In the genomic region with DNA sequence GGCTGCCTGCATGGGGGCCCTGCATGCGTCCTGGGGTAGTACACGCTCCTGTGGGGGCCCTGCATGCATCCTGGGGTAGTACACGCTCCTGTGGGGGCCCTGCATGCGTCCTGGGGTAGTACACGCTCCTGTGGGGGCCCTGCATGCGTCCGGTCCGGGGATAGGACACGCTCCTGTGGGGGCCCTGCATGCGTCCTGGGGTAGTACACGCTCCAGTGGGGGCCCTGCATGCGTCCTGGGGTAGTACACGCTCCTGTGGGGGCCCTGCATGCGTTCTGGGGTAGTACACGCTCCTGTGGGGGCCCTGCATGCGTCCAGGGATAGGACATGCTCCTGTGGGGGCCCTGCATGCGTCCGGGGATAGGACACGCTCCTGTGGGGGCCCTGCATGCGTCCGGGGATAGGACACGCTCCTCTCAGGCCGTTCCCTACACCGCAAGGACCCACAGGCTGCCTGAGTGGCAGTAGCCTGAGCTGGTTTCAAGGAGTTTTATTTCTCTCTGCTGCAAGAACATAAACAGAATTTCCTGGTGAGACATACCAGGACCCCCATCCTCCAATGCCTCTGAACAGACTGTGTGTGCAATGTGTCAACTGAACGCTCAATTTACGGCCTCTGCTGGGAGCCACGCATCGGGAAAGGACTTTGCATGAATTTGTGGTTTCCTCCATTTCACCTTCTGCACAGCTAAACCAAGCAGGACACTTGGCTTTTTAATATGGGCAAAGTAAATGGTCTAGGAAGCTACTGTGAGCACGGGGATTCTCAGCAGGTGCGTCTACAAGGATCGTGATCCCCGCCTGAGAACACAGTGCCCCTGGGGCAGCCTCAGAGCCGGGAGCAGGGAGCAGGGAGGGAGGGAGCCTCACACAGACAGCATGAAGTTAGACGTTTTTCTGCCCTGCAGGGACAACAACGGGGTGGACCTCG, we compare ENCODE assay signal across 1 cellular context.
TF ChIP-seq lines count a peak whose summit lies in the region.

No MANE protein-coding gene starts in this region.

TF ChIP-seq in HEK293, 187 proteins besides CTCF, POLR2A, EP300 and RAD21 (continued from another document):
- TF ChIP-seq, protein P1, sequence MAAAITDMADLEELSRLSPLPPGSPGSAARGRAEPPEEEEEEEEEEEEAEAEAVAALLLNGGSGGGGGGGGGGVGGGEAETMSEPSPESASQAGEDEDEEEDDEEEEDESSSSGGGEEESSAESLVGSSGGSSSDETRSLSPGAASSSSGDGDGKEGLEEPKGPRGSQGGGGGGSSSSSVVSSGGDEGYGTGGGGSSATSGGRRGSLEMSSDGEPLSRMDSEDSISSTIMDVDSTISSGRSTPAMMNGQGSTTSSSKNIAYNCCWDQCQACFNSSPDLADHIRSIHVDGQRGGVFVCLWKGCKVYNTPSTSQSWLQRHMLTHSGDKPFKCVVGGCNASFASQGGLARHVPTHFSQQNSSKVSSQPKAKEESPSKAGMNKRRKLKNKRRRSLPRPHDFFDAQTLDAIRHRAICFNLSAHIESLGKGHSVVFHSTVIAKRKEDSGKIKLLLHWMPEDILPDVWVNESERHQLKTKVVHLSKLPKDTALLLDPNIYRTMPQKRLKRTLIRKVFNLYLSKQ (tag by site-specific recombination; IDR thresholded peaks at IDR 0.05; ENCODE audit: borderline replicate concordance) = no peak
- TF ChIP-seq KLF10 (tag by site-specific recombination; IDR thresholded peaks at IDR 0.05) (no peak), ZIC2 (tag by site-specific recombination; IDR thresholded peaks at IDR 0.05) (peak; percentile 99), GLIS1 (tag by site-specific recombination; IDR thresholded peaks at IDR 0.05) (no peak), ZNF777 (tag by site-specific recombination; IDR thresholded peaks at IDR 0.05; ENCODE audit: borderline replicate concordance) (no peak), ZNF629 (tag by site-specific recombination; IDR thresholded peaks at IDR 0.05) (no peak)
- TF ChIP-seq, protein P2, sequence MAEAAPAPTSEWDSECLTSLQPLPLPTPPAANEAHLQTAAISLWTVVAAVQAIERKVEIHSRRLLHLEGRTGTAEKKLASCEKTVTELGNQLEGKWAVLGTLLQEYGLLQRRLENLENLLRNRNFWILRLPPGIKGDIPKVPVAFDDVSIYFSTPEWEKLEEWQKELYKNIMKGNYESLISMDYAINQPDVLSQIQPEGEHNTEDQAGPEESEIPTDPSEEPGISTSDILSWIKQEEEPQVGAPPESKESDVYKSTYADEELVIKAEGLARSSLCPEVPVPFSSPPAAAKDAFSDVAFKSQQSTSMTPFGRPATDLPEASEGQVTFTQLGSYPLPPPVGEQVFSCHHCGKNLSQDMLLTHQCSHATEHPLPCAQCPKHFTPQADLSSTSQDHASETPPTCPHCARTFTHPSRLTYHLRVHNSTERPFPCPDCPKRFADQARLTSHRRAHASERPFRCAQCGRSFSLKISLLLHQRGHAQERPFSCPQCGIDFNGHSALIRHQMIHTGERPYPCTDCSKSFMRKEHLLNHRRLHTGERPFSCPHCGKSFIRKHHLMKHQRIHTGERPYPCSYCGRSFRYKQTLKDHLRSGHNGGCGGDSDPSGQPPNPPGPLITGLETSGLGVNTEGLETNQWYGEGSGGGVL (tag by site-specific recombination; IDR thresholded peaks at IDR 0.05) = no peak
